In the genomic region with DNA sequence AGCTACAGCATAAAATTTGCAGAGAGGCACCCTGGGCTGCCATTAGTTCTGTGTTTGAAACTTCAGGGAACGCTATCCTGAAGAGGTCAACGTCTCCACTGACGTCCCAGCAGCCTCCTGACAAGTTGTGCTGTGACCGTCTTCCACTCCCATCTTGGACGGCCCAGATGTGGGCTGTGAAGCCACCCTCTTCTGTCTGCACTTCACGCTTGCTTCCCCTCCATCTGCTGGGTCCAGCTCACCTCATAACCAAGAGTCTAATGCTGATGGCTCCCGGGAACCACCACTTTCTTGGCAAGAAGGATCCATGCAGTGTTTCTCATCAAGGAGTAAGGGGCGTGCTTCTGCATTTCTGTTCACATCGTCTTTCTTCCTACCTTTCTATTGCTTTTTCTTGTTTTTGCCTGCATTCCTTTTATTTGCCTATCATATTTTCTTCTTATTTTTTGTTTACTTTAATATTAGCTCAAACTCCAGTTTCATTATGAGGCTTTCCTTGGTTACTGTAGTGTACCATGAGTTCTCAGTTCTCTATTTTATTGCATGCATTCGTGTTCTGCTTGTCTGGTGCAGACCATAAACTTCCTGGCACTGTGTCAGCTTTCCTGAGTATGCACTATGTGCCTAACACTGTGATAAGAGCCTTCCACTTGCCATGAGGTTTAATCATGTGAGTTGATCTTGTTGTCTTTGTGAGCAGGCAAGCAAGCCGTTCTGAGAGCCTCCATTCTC, we compare ENCODE assay signal across 10 cellular contexts.
DNase-seq lines count a peak whose midpoint lies in the region; ATAC-seq and TF ChIP-seq lines count a peak whose summit lies in the region.
"Had no signal": no experiment of that assay in that cellular context is flagged by ENCODE, and none has a peak within 500 bp of the region (broad histone marks: within the 10 kb centered on the region; RNA-seq: fewer than 3 reads in every experiment).

No MANE protein-coding gene starts in this region.

- no peak for TF ChIP-seq CTCF in GM13977 (IDR thresholded peaks at IDR 0.05; ENCODE audit: extremely low read depth, insufficient read depth, missing control alignments)
- no peak for TF ChIP-seq CTCF in GM20000 (IDR thresholded peaks at IDR 0.05; ENCODE audit: extremely low read depth, missing control alignments)

- no peak for TF ChIP-seq POLR2A in erythroblast (IDR thresholded peaks at IDR 0.05; ENCODE audit: low read length)

- peak; percentile 98 for ATAC-seq in HG03097 (IDR thresholded peaks at IDR 0.05; ENCODE audit: low FRiP score, unreplicated experiment)

- in situ Hi-C loops in GM13977 (cut with MboI; ENCODE audit: low pct_unique_long_range_greater_than_20kb, low sequenced_read_pairs, unreplicated experiment) = no loop called here

- DNase-seq in GM13977 (ENCODE audit: low spot score) = peak; percentile 45
- DNase-seq in GM20000 (ENCODE audit: low spot score) = peak; percentile 47
- DNase-seq in erythroblast (lab: John Stamatoyannopoulos, UW) = peak; percentile 42 to 71
- DNase-seq in DMS53 treated with DMSO at 0.1 percent for 48 hours (lab: John Stamatoyannopoulos, UW; ENCODE audit: unreplicated experiment) = no peak
- no peak for DNase-seq in NCI-H1694 (lab: John Stamatoyannopoulos, UW)
- no peak for DNase-seq in NCI-H748 treated with DMSO at 0.1 percent for 48 hours (lab: John Stamatoyannopoulos, UW)
- no peak for DNase-seq in activated naive CD4-positive, alpha-beta T cell treated with Interleukin-2 at 50 U/mL for 16 hours
- DNase-seq: Caco-2; central memory CD4-positive, alpha-beta T cell had no signal

Comparison
In these comparisons a context has a peak if more than half of its experiments do, and no peak if none do; other contexts are left out.
1. DNase-seq: peak in GM13977 (single experiment), GM20000 (single experiment) and erythroblast (2 of 2); none in DMS53 treated with DMSO at 0.1 percent for 48 hours (single experiment), NCI-H1694 (single experiment), NCI-H748 treated with DMSO at 0.1 percent for 48 hours (single experiment) and activated naive CD4-positive, alpha-beta T cell treated with Interleukin-2 at 50 U/mL for 16 hours (single experiment).